ENCODE assay signal across 25 cellular contexts in genomic region chr5:25295067-25295466, GRCh38.
"Had no signal": no experiment of that assay in that cellular context is flagged by ENCODE, and none has a peak within 500 bp of the region (broad histone marks: within the 10 kb centered on the region; RNA-seq: fewer than 3 reads in every experiment).

No MANE protein-coding gene starts in this region.

- H3K27ac ChIP-seq: adrenal gland, ascending aorta, brain microvascular endothelial cell, upper lobe of left lung had no signal

- H3K4me3 ChIP-seq: adrenal gland, ascending aorta, upper lobe of left lung had no signal

- H3K27me3 ChIP-seq: adrenal gland, ascending aorta, brain microvascular endothelial cell, upper lobe of left lung had no signal

- H3K36me3 ChIP-seq: adrenal gland, ascending aorta, brain microvascular endothelial cell, upper lobe of left lung had no signal

- H3K4me1 Mint-ChIP-seq: activated B cell treated with CpG ODN at 0.5 μM for 24 hours; activated CD4-positive, alpha-beta T cell treated with anti-CD3 and anti-CD28 coated beads for 36 hours; naive thymus-derived CD4-positive, alpha-beta T cell; neural crest cell had no signal

- DNase-seq: activated B cell treated with CpG ODN at 0.5 μM for 24 hours; activated CD4-positive, alpha-beta T cell treated with anti-CD3 and anti-CD28 coated beads for 36 hours; activated CD4-positive, alpha-beta T cell treated with anti-CD3 and anti-CD28 coated beads, Interleukin-2, amount 50 U/mL, for 48 hours; activated CD8-positive, alpha-beta memory T cell treated with anti-CD3 and anti-CD28 coated beads, Interleukin-2, amount 50 U/mL, for 48 hours; activated naive CD4-positive, alpha-beta T cell; activated T-cell treated with anti-CD3 and anti-CD28 coated beads, Interleukin-2, amount 50 U/mL, for 4 hours; adrenal gland; brain microvascular endothelial cell; central memory CD4-positive, alpha-beta T cell; dermis blood vessel endothelial cell; effector memory CD4-positive, alpha-beta T cell; foreskin melanocyte; hypothalamus; mesenchymal stem cell; naive thymus-derived CD4-positive, alpha-beta T cell; stimulated activated CD4-positive, alpha-beta T cell treated with anti-CD3 and anti-CD28 coated beads, Interleukin-2, amount 100 ng/mL, for 48 hours; stimulated activated naive CD4-positive, alpha-beta T cell treated with Interleukin-2 at 50 U/mL for 16 hours; T-helper 9 cell; upper lobe of left lung had no signal

- H3K36me3 Mint-ChIP-seq: activated naive CD8-positive, alpha-beta T cell; naive thymus-derived CD4-positive, alpha-beta T cell had no signal

- H3K9me3 Mint-ChIP-seq: neural crest cell had no signal

- H3K4me1 ChIP-seq: adrenal gland, ascending aorta, upper lobe of left lung had no signal

- ATAC-seq: activated CD4-positive, alpha-beta T cell treated with anti-CD3 and anti-CD28 coated beads for 36 hours; activated T-cell treated with anti-CD3 and anti-CD28 coated beads, Interleukin-2, amount 50 U/mL, for 4 hours; esophagus mucosa; naive thymus-derived CD4-positive, alpha-beta T cell had no signal

- H3K27me3 Mint-ChIP-seq: activated B cell treated with CpG ODN at 0.5 μM for 24 hours; activated CD4-positive, alpha-beta T cell treated with anti-CD3 and anti-CD28 coated beads for 36 hours; activated naive CD8-positive, alpha-beta T cell; naive thymus-derived CD4-positive, alpha-beta T cell; progenitor cell of endocrine pancreas had no signal

- H3K4me3 Mint-ChIP-seq: activated B cell treated with CpG ODN at 0.5 μM for 24 hours; activated CD4-positive, alpha-beta T cell treated with anti-CD3 and anti-CD28 coated beads for 36 hours; activated naive CD8-positive, alpha-beta T cell; activated T-cell treated with anti-CD3 and anti-CD28 coated beads, Interleukin-2, amount 50 U/mL, for 4 hours; naive thymus-derived CD4-positive, alpha-beta T cell; neural crest cell had no signal

- H3K9me3 ChIP-seq: adrenal gland, ascending aorta, upper lobe of left lung had no signal

- H3K27ac Mint-ChIP-seq: activated B cell treated with CpG ODN at 0.5 μM for 24 hours; activated CD4-positive, alpha-beta T cell treated with anti-CD3 and anti-CD28 coated beads for 36 hours; activated naive CD8-positive, alpha-beta T cell; activated T-helper 2 cell treated with anti-CD3 and anti-CD28 coated beads, Interferon-gamma antibody, Interleukin-2, Interleukin-4, amounts not matched to agents 10 μg/mL and 5 μg/mL and 100 μg/mL, durations not matched to agents 14 hours and 24 hours and 36 hours; naive thymus-derived CD4-positive, alpha-beta T cell; progenitor cell of endocrine pancreas had no signal
